1 cellular context compared by ENCODE assay signal in the genomic region with DNA sequence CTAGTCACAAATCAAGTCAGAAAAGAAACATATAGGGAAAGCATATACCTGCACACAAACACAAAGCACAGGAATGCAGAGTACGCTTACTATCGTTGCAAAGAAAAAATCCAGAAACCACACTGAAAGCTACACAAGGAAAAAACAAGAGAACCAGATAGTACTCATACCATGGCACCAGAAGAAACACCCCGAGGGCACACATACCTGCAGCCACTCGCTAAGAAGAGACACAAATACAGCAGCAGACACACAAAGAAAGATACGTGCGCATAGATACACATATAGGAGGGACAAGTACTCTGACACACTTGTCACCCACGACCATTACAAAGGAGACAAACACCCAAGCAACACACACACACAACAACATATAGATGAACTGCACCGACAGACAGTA.
TF ChIP-seq lines count a peak whose summit lies in the region.

No MANE protein-coding gene starts in this region.

TF ChIP-seq in GM23338, 12 proteins besides CTCF, POLR2A, EP300 and RAD21:
- TF ChIP-seq STAT1 (IDR thresholded peaks at IDR 0.05; ENCODE audit: unreplicated experiment): no peak
- no peak for TF ChIP-seq ETS1 (IDR thresholded peaks at IDR 0.05)
- TF ChIP-seq EZH2 (IDR thresholded peaks at IDR 0.05; ENCODE audit: low read depth, unreplicated experiment): no peak
- no peak for TF ChIP-seq ZNF114 (CRISPR knock-in tag; IDR thresholded peaks at IDR 0.05)
- TF ChIP-seq CREB1 (CRISPR knock-in tag; IDR thresholded peaks at IDR 0.05; ENCODE audit: low read depth): no peak
- TF ChIP-seq ZNF462 (CRISPR knock-in tag; IDR thresholded peaks at IDR 0.05): no peak
- TF ChIP-seq POLR2AphosphoS5 (IDR thresholded peaks at IDR 0.05; ENCODE audit: low read depth): no peak
- TF ChIP-seq, protein P1, sequence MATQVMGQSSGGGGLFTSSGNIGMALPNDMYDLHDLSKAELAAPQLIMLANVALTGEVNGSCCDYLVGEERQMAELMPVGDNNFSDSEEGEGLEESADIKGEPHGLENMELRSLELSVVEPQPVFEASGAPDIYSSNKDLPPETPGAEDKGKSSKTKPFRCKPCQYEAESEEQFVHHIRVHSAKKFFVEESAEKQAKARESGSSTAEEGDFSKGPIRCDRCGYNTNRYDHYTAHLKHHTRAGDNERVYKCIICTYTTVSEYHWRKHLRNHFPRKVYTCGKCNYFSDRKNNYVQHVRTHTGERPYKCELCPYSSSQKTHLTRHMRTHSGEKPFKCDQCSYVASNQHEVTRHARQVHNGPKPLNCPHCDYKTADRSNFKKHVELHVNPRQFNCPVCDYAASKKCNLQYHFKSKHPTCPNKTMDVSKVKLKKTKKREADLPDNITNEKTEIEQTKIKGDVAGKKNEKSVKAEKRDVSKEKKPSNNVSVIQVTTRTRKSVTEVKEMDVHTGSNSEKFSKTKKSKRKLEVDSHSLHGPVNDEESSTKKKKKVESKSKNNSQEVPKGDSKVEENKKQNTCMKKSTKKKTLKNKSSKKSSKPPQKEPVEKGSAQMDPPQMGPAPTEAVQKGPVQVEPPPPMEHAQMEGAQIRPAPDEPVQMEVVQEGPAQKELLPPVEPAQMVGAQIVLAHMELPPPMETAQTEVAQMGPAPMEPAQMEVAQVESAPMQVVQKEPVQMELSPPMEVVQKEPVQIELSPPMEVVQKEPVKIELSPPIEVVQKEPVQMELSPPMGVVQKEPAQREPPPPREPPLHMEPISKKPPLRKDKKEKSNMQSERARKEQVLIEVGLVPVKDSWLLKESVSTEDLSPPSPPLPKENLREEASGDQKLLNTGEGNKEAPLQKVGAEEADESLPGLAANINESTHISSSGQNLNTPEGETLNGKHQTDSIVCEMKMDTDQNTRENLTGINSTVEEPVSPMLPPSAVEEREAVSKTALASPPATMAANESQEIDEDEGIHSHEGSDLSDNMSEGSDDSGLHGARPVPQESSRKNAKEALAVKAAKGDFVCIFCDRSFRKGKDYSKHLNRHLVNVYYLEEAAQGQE (IDR thresholded peaks at IDR 0.05; ENCODE audit: unreplicated experiment): no peak
- TF ChIP-seq ZNF331 (CRISPR knock-in tag; IDR thresholded peaks at IDR 0.05; ENCODE audit: low read depth): no peak
- TF ChIP-seq EZH2phosphoT487 (IDR thresholded peaks at IDR 0.05; ENCODE audit: unreplicated experiment): no peak
- no peak for TF ChIP-seq JUNB (IDR thresholded peaks at IDR 0.05; ENCODE audit: unreplicated experiment)
